Comparison of ENCODE assay signal across 1 cellular context in genomic region chr10:117542706-117543244, GRCh38.
TF ChIP-seq lines count a peak whose summit lies in the region.

TSS of gene EMX2 (plus strand) at chr10:117542746. CDS start at chr10:117543268, 522 bp downstream.

TF ChIP-seq in HEK293, 187 proteins besides CTCF, POLR2A, EP300 and RAD21 (continued from another document):
- TF ChIP-seq ZNF660 (tag by site-specific recombination; IDR thresholded peaks at IDR 0.05) (peak; percentile 1; the same call in 1 of the 2 replicates), PRDM10 (tag by site-specific recombination; IDR thresholded peaks at IDR 0.05) (peak; percentile 62), PRDM1 (tag by site-specific recombination; IDR thresholded peaks at IDR 0.05) (peak; percentile 93), ZNF449 (tag by site-specific recombination; IDR thresholded peaks at IDR 0.05) (0 out of 2 replicates have a peak, but pooled peaks have one; percentile 56), KLF7 (tag by site-specific recombination; IDR thresholded peaks at IDR 0.05; ENCODE audit: borderline replicate concordance) (0 out of 2 replicates have a peak, but pooled peaks have one; percentile 1), GFI1B (tag by site-specific recombination; IDR thresholded peaks at IDR 0.05) (peak; percentile 72; the same call in 1 of the 2 replicates), ZNF501 (tag by site-specific recombination; IDR thresholded peaks at IDR 0.05) (0 out of 2 replicates have a peak, but pooled peaks have one; percentile 5), ZNF184 (tag by site-specific recombination; IDR thresholded peaks at IDR 0.05) (0 out of 2 replicates have a peak, but pooled peaks have one; percentile 4), ZNF132 (tag by site-specific recombination; IDR thresholded peaks at IDR 0.05; ENCODE audit: borderline replicate concordance) (no peak), ZNF561 (tag by site-specific recombination; IDR thresholded peaks at IDR 0.05; ENCODE audit: borderline replicate concordance) (no peak), ZNF280C (tag by site-specific recombination; IDR thresholded peaks at IDR 0.05) (no peak), PRDM6 (tag by site-specific recombination; IDR thresholded peaks at IDR 0.05) (peak; percentile 73; the same call in 1 of the 2 replicates)
- TF ChIP-seq, protein P1, sequence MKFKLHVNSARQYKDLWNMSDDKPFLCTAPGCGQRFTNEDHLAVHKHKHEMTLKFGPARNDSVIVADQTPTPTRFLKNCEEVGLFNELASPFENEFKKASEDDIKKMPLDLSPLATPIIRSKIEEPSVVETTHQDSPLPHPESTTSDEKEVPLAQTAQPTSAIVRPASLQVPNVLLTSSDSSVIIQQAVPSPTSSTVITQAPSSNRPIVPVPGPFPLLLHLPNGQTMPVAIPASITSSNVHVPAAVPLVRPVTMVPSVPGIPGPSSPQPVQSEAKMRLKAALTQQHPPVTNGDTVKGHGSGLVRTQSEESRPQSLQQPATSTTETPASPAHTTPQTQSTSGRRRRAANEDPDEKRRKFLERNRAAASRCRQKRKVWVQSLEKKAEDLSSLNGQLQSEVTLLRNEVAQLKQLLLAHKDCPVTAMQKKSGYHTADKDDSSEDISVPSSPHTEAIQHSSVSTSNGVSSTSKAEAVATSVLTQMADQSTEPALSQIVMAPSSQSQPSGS (tag by site-specific recombination; IDR thresholded peaks at IDR 0.05; ENCODE audit: low read depth) = 0 out of 2 replicates have a peak, but pooled peaks have one; percentile 1
TF ChIP-seq in HEK293: peak in this region for 12.
